ENCODE assay signal across 8 cellular contexts in genomic region chr10:61286695-61287094, GRCh38.
DNase-seq lines count a peak whose midpoint lies in the region; ATAC-seq and TF ChIP-seq lines count a peak whose summit lies in the region.

No MANE protein-coding gene starts in this region.

- no peak overlapping the region for H3K4me3 Mint-ChIP-seq in activated CD8-positive, alpha-beta T cell treated with anti-CD3 and anti-CD28 coated beads for 36 hours
- H3K4me3 Mint-ChIP-seq in type B pancreatic cell: no peak overlapping the region

- peaks cover 21% of the 10 kb centered on the region for H3K4me1 Mint-ChIP-seq in activated CD8-positive, alpha-beta T cell treated with anti-CD3 and anti-CD28 coated beads for 36 hours (ENCODE audit: low read depth)
- no peaks in the 10 kb centered on the region for H3K4me1 Mint-ChIP-seq in type B pancreatic cell (ENCODE audit: unreplicated experiment)

- CTCF ChIA-PET in activated CD8-positive, alpha-beta T cell treated with anti-CD3 and anti-CD28 coated beads for 36 hours (lab: Charles Lee): no interaction called here
- CTCF ChIA-PET in HEK293T (lab: Yijun Ruan, JAX): no interaction called here

- DNase-seq in GM10266 (ENCODE audit: extremely low spot score) (peak; percentile 40), type B pancreatic cell (ENCODE audit: extremely low spot score, unreplicated experiment) (no peak), epidermal melanocyte (ENCODE audit: insufficient read length, low spot score) (no peak), HEK293T (ENCODE audit: extremely low spot score) (no peak), head of caudate nucleus (no peak)
- DNase-seq in activated CD8-positive, alpha-beta T cell treated with anti-CD3 and anti-CD28 coated beads for 36 hours: peak; percentile 39

- TF ChIP-seq CTCF in GM10266 (IDR thresholded peaks at IDR 0.05; ENCODE audit: control insufficient read depth, insufficient read depth, low read depth, missing control alignments) (no peak), type B pancreatic cell (conservative IDR thresholded peaks at IDR 0.05) (no peak)
- TF ChIP-seq CTCF in activated CD8-positive, alpha-beta T cell treated with anti-CD3 and anti-CD28 coated beads for 36 hours (IDR thresholded peaks at IDR 0.05): no peak

- H3K27me3 Mint-ChIP-seq in activated CD8-positive, alpha-beta T cell treated with anti-CD3 and anti-CD28 coated beads for 36 hours: no peaks in the 10 kb centered on the region
- H3K27me3 Mint-ChIP-seq in type B pancreatic cell: no peaks in the 10 kb centered on the region

- POLR2A ChIA-PET in activated CD8-positive, alpha-beta T cell treated with anti-CD3 and anti-CD28 coated beads for 36 hours (lab: Charles Lee): no interaction called here
- POLR2A ChIA-PET in HEK293T (lab: Yijun Ruan, JAX): no interaction called here

- H3K27ac Mint-ChIP-seq in activated CD8-positive, alpha-beta T cell treated with anti-CD3 and anti-CD28 coated beads for 36 hours: peak overlapping the region; percentile 36
- no peak overlapping the region for H3K27ac Mint-ChIP-seq in type B pancreatic cell

- peaks cover 6% of the 10 kb centered on the region for H3K9me3 Mint-ChIP-seq in activated CD8-positive, alpha-beta T cell treated with anti-CD3 and anti-CD28 coated beads for 36 hours
- H3K9me3 Mint-ChIP-seq in type B pancreatic cell: no peaks in the 10 kb centered on the region

- ATAC-seq in GM19372 (IDR thresholded peaks at IDR 0.05; ENCODE audit: low read depth, unreplicated experiment) (peak; percentile 100), HG03097 (IDR thresholded peaks at IDR 0.05; ENCODE audit: low FRiP score, unreplicated experiment) (peak; percentile 100)
- peak; percentile 97 for ATAC-seq in activated CD8-positive, alpha-beta T cell treated with anti-CD3 and anti-CD28 coated beads for 36 hours

- intact Hi-C loops in activated CD8-positive, alpha-beta T cell treated with anti-CD3 and anti-CD28 coated beads for 36 hours (cut with micrococcal nuclease): loop anchor here (10.0 kb wide), 1 partner anchor 132 kb away; no protein-coding TSS in a partner anchor
- intact Hi-C loops in head of caudate nucleus (cut with DNase I): no loop called here

- no peaks in the 10 kb centered on the region for H3K36me3 Mint-ChIP-seq in activated CD8-positive, alpha-beta T cell treated with anti-CD3 and anti-CD28 coated beads for 36 hours (ENCODE audit: low read depth)
- H3K36me3 Mint-ChIP-seq in type B pancreatic cell: no peaks in the 10 kb centered on the region

TF ChIP-seq in HEK293T, 16 proteins besides CTCF, POLR2A, EP300 and RAD21:
- TF ChIP-seq FOXM1 (IDR thresholded peaks at IDR 0.05; ENCODE audit: borderline replicate concordance) (no peak), L3MBTL2 (conservative IDR thresholded peaks at IDR 0.05) (no peak), BHLHE40 (IDR thresholded peaks at IDR 0.05; ENCODE audit: borderline replicate concordance) (no peak), TARDBP (IDR thresholded peaks at IDR 0.05) (no peak)

Comparison
In these comparisons a context has a peak if more than half of its experiments do, and no peak if none do; other contexts are left out.
1. DNase-seq: peak in GM10266 (single experiment) and activated CD8-positive, alpha-beta T cell treated with anti-CD3 and anti-CD28 coated beads for 36 hours (single experiment); none in type B pancreatic cell (single experiment), epidermal melanocyte (single experiment), HEK293T (single experiment) and head of caudate nucleus (0 of 42).
2. Peak in every context shown above with its lines, with median percentiles within 50 percentile points of each other: ATAC-seq.